ENCODE assay signal across 7 cellular contexts in genomic region chr10:10520391-10521385, GRCh38.
DNase-seq lines count a peak whose midpoint lies in the region; ATAC-seq and TF ChIP-seq lines count a peak whose summit lies in the region.

No MANE protein-coding gene starts in this region.

- POLR2A ChIA-PET in MCF 10A (lab: Yijun Ruan, JAX), result no interaction called here

- 90% methylated on average over 13 of the region's 13 CpGs for WGBS in esophagus muscularis mucosa
- WGBS in tibial nerve, 2 donors, result 83 to 84% methylated on average over 13 of the region's 13 CpGs

- CTCF ChIA-PET in MCF 10A (lab: Yijun Ruan, JAX), result interaction anchor here (0.6 kb wide), 1 partner anchor 121 kb away, joined by 3 read pairs; no protein-coding TSS in a partner anchor

- H3K36me3 ChIP-seq in esophagus muscularis mucosa (no peaks in the 10 kb centered on the region), tibial nerve (peaks cover 0 to 2% (median 0%) of the 10 kb centered on the region in 3 donors)

- H3K27ac ChIP-seq in esophagus muscularis mucosa (replicated peaks in 1 of 4) (no peak overlapping the region), tibial nerve (no peak overlapping the region)

- H3K4me1 Mint-ChIP-seq in MCF 10A (ENCODE audit: insufficient read depth, unreplicated experiment), result peaks cover 8% of the 10 kb centered on the region

- peaks cover 5% of the 10 kb centered on the region for H3K36me3 Mint-ChIP-seq in MCF 10A (ENCODE audit: insufficient read depth, unreplicated experiment)

- TF ChIP-seq EP300 in esophagus muscularis mucosa (IDR thresholded peaks at IDR 0.05) (no peak), tibial nerve (IDR thresholded peaks at IDR 0.05) (no peak)

- no peaks in the 10 kb centered on the region for H3K9me3 Mint-ChIP-seq in MCF 10A (ENCODE audit: unreplicated experiment)

- no peaks in the 10 kb centered on the region for H3K27me3 ChIP-seq in esophagus muscularis mucosa
- no peaks in the 10 kb centered on the region for H3K27me3 ChIP-seq in tibial nerve

- ATAC-seq in GM18909 (IDR thresholded peaks at IDR 0.05; ENCODE audit: poor library complexity, unreplicated experiment) (peak; percentile 90), GM21825 (IDR thresholded peaks at IDR 0.05; ENCODE audit: unreplicated experiment) (peak; percentile 94), HG03575 (IDR thresholded peaks at IDR 0.05; ENCODE audit: extremely low read depth, insufficient number of reproducible peaks, low FRiP score, unreplicated experiment) (peak; percentile 97)

- TF ChIP-seq POLR2A in esophagus muscularis mucosa (IDR thresholded peaks at IDR 0.05; ENCODE audit: low read depth) (no peak), tibial nerve (IDR thresholded peaks at IDR 0.05) (no peak)

- intact Hi-C loops in esophagus muscularis mucosa (cut with DNase I) (no loop called here), MCF 10A (cut with micrococcal nuclease) (no loop called here)

- H3K27ac Mint-ChIP-seq in MCF 10A (ENCODE audit: low read depth, unreplicated experiment), result no peak overlapping the region

- no peaks in the 10 kb centered on the region for H3K4me1 ChIP-seq in esophagus muscularis mucosa
- peaks cover 0 to 6% (median 0%) of the 10 kb centered on the region in 4 donors for H3K4me1 ChIP-seq in tibial nerve

- no peak overlapping the region for H3K4me3 Mint-ChIP-seq in MCF 10A (ENCODE audit: unreplicated experiment)

- no peaks in the 10 kb centered on the region for H3K27me3 Mint-ChIP-seq in MCF 10A (ENCODE audit: insufficient read depth, unreplicated experiment)

- H3K4me3 ChIP-seq in esophagus muscularis mucosa, result no peak overlapping the region
- no peak overlapping the region for H3K4me3 ChIP-seq in tibial nerve

- TF ChIP-seq CTCF in esophagus muscularis mucosa (IDR thresholded peaks at IDR 0.05) (no peak), MCF 10A (IDR thresholded peaks at IDR 0.05; ENCODE audit: unreplicated experiment) (no peak), tibial nerve (IDR thresholded peaks at IDR 0.05) (no peak)

- DNase-seq in esophagus muscularis mucosa (ENCODE audit: extremely low spot score), result peak; percentile 84
- DNase-seq in MCF 10A (ENCODE audit: unreplicated experiment), result no peak
- DNase-seq in tibial nerve (ENCODE audit: low spot score in 2 of 2), result no peak
- no peak for DNase-seq in dedifferentiated amniotic fluid mesenchymal stem cell (ENCODE audit: extremely low spot score)

- H3K9me3 ChIP-seq in esophagus muscularis mucosa (no peaks in the 10 kb centered on the region), tibial nerve (no peaks in the 10 kb centered on the region)

- no TSS peak for BruUV-seq in MCF 10A (replicated peaks; lab: Mats Ljungman, UMichigan)
